ENCODE assay signal across 2 cellular contexts in genomic region chr15:85543741-85544155, GRCh38.
TF ChIP-seq lines count a peak whose summit lies in the region.

No MANE protein-coding gene starts in this region.

TF ChIP-seq in liver, 16 proteins besides CTCF, POLR2A, EP300 and RAD21 (continued from another document):
- TF ChIP-seq, protein P1, sequence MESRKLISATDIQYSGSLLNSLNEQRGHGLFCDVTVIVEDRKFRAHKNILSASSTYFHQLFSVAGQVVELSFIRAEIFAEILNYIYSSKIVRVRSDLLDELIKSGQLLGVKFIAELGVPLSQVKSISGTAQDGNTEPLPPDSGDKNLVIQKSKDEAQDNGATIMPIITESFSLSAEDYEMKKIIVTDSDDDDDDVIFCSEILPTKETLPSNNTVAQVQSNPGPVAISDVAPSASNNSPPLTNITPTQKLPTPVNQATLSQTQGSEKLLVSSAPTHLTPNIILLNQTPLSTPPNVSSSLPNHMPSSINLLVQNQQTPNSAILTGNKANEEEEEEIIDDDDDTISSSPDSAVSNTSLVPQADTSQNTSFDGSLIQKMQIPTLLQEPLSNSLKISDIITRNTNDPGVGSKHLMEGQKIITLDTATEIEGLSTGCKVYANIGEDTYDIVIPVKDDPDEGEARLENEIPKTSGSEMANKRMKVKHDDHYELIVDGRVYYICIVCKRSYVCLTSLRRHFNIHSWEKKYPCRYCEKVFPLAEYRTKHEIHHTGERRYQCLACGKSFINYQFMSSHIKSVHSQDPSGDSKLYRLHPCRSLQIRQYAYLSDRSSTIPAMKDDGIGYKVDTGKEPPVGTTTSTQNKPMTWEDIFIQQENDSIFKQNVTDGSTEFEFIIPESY (IDR thresholded peaks at IDR 0.05) = no peak
- no peak for TF ChIP-seq EGR1 (IDR thresholded peaks at IDR 0.05; ENCODE audit: low read depth in 2 of 2)
- TF ChIP-seq REST (IDR thresholded peaks at IDR 0.05) = no peak
- TF ChIP-seq MAX (IDR thresholded peaks at IDR 0.05) = no peak
- no peak for TF ChIP-seq GABPA (IDR thresholded peaks at IDR 0.05 in 1 of 2, conservative IDR thresholded peaks at IDR 0.05 in 1 of 2)
- no peak for TF ChIP-seq TAF1 (conservative IDR thresholded peaks at IDR 0.05)
- TF ChIP-seq RXRA (IDR thresholded peaks at IDR 0.05) = no peak
- TF ChIP-seq HNF4G (IDR thresholded peaks at IDR 0.05) = no peak

TF ChIP-seq in HepG2, 621 proteins besides CTCF, POLR2A, EP300 and RAD21 (continued from another document):
- TF ChIP-seq, protein P2, sequence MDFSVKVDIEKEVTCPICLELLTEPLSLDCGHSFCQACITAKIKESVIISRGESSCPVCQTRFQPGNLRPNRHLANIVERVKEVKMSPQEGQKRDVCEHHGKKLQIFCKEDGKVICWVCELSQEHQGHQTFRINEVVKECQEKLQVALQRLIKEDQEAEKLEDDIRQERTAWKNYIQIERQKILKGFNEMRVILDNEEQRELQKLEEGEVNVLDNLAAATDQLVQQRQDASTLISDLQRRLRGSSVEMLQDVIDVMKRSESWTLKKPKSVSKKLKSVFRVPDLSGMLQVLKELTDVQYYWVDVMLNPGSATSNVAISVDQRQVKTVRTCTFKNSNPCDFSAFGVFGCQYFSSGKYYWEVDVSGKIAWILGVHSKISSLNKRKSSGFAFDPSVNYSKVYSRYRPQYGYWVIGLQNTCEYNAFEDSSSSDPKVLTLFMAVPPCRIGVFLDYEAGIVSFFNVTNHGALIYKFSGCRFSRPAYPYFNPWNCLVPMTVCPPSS (IDR thresholded peaks at IDR 0.05) = no peak
- TF ChIP-seq ZNF17 (CRISPR knock-in tag; IDR thresholded peaks at IDR 0.05) = no peak
TF ChIP-seq in HepG2: peak in this region for 0.
